2 cellular contexts compared by ENCODE assay signal in genomic region chr7:151139071-151139521, GRCh38.
TF ChIP-seq lines count a peak whose summit lies in the region.

No MANE protein-coding gene starts in this region.

TF ChIP-seq in GM12891, 5 proteins besides CTCF, POLR2A, EP300 and RAD21:
- TF ChIP-seq PAX5 (IDR thresholded peaks at IDR 0.05; ENCODE audit: insufficient read depth, low read length, severe bottlenecking) = no peak
- TF ChIP-seq POU2F2 (IDR thresholded peaks at IDR 0.05; ENCODE audit: low read depth, low read length) = no peak
- no peak for TF ChIP-seq TAF1 (IDR thresholded peaks at IDR 0.05; ENCODE audit: low read depth, low read length)
- TF ChIP-seq POLR2AphosphoS5 (IDR thresholded peaks at IDR 0.05; ENCODE audit: low read depth, low read length) = no peak

TF ChIP-seq in HCT116, 20 proteins besides CTCF, POLR2A, EP300 and RAD21:
- TF ChIP-seq EZH2phosphoT487 (IDR thresholded peaks at IDR 0.05; ENCODE audit: borderline replicate concordance) = no peak
- TF ChIP-seq, protein P1, sequence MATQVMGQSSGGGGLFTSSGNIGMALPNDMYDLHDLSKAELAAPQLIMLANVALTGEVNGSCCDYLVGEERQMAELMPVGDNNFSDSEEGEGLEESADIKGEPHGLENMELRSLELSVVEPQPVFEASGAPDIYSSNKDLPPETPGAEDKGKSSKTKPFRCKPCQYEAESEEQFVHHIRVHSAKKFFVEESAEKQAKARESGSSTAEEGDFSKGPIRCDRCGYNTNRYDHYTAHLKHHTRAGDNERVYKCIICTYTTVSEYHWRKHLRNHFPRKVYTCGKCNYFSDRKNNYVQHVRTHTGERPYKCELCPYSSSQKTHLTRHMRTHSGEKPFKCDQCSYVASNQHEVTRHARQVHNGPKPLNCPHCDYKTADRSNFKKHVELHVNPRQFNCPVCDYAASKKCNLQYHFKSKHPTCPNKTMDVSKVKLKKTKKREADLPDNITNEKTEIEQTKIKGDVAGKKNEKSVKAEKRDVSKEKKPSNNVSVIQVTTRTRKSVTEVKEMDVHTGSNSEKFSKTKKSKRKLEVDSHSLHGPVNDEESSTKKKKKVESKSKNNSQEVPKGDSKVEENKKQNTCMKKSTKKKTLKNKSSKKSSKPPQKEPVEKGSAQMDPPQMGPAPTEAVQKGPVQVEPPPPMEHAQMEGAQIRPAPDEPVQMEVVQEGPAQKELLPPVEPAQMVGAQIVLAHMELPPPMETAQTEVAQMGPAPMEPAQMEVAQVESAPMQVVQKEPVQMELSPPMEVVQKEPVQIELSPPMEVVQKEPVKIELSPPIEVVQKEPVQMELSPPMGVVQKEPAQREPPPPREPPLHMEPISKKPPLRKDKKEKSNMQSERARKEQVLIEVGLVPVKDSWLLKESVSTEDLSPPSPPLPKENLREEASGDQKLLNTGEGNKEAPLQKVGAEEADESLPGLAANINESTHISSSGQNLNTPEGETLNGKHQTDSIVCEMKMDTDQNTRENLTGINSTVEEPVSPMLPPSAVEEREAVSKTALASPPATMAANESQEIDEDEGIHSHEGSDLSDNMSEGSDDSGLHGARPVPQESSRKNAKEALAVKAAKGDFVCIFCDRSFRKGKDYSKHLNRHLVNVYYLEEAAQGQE (IDR thresholded peaks at IDR 0.05; ENCODE audit: low read depth) = no peak
- TF ChIP-seq CEBPB (IDR thresholded peaks at IDR 0.05; ENCODE audit: low read depth) = no peak
- no peak for TF ChIP-seq ZBTB33 (IDR thresholded peaks at IDR 0.05; ENCODE audit: extremely low read depth, insufficient replicate concordance, low read length)
- TF ChIP-seq, protein P2, sequence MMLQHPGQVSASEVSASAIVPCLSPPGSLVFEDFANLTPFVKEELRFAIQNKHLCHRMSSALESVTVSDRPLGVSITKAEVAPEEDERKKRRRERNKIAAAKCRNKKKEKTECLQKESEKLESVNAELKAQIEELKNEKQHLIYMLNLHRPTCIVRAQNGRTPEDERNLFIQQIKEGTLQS (IDR thresholded peaks at IDR 0.05) = no peak
- no peak for TF ChIP-seq JUND (IDR thresholded peaks at IDR 0.05)
- TF ChIP-seq ELF1 (IDR thresholded peaks at IDR 0.05; ENCODE audit: borderline replicate concordance, low read depth) = no peak
- no peak for TF ChIP-seq EGR1 (IDR thresholded peaks at IDR 0.05; ENCODE audit: low read depth)
- TF ChIP-seq SP1 (IDR thresholded peaks at IDR 0.05; ENCODE audit: low read depth) = no peak
- TF ChIP-seq ZNF274 (IDR thresholded peaks at IDR 0.05; ENCODE audit: low read depth, low read length) = no peak
- TF ChIP-seq TCF7L2 (IDR thresholded peaks at IDR 0.05; ENCODE audit: borderline replicate concordance, extremely low read depth, insufficient read depth, insufficient read length) = no peak
- TF ChIP-seq EZH2 (IDR thresholded peaks at IDR 0.05) = no peak
- no peak for TF ChIP-seq POLR2AphosphoS5 (IDR thresholded peaks at IDR 0.05; ENCODE audit: low read depth, low read length)
- TF ChIP-seq SRF (IDR thresholded peaks at IDR 0.05; ENCODE audit: low read depth) = no peak
- TF ChIP-seq FOSL1 (IDR thresholded peaks at IDR 0.05; ENCODE audit: low read depth) = no peak
- TF ChIP-seq YY1 (IDR thresholded peaks at IDR 0.05; ENCODE audit: extremely low read depth, insufficient replicate concordance, low read depth, low read length) = no peak
